ENCODE assay signal across 15 cellular contexts in genomic region chr5:72036951-72037350, GRCh38.
DNase-seq lines count a peak whose midpoint lies in the region; ATAC-seq and TF ChIP-seq lines count a peak whose summit lies in the region.
"Had no signal": no experiment of that assay in that cellular context is flagged by ENCODE, and none has a peak within 500 bp of the region (broad histone marks: within the 10 kb centered on the region; RNA-seq: fewer than 3 reads in every experiment).

No MANE protein-coding gene starts in this region.

- no peaks in the 10 kb centered on the region for H3K9me3 Mint-ChIP-seq in glutamatergic neuron (ENCODE audit: unreplicated experiment)
- no peaks in the 10 kb centered on the region for H3K9me3 Mint-ChIP-seq in activated T-cell treated with anti-CD3 and anti-CD28 coated beads, Interleukin-2, amount 50 U/mL, for 72 hours
- H3K9me3 Mint-ChIP-seq: activated naive CD4-positive, alpha-beta T cell treated with anti-CD3 and anti-CD28 coated beads, Interleukin-2, amount 10 ng/mL, durations not matched to agents 7 days and 5 days had no signal

- peak; percentile 19 for DNase-seq in H7
- peak; percentile 29 for DNase-seq in amniotic stem cell (lab: John Stamatoyannopoulos, UW)
- DNase-seq in glutamatergic neuron: no peak
- peak; percentile 4 for DNase-seq in renal cortical epithelial cell (ENCODE audit: low read depth)
- DNase-seq in SIG-M5 treated with dmso at 0.1 percent for 504 hours (lab: John Stamatoyannopoulos, UW; ENCODE audit: unreplicated experiment): no peak
- no peak for DNase-seq in activated T-cell treated with anti-CD3 and anti-CD28 coated beads, Interleukin-2, amount 50 U/mL, for 72 hours
- DNase-seq: activated CD4-positive, CD25-positive, alpha-beta regulatory T cell; activated naive CD4-positive, alpha-beta T cell treated with anti-CD3 and anti-CD28 coated beads, Interleukin-2, amount 10 ng/mL, durations not matched to agents 7 days and 5 days; GDM1; NCI-H1436 treated with DMSO at 0.1 percent for 48 hours; NCI-H748 treated with DMSO at 0.1 percent for 48 hours; stomach had no signal

- peaks cover 50% of the 10 kb centered on the region for H3K4me1 Mint-ChIP-seq in glutamatergic neuron (ENCODE audit: low read depth, unreplicated experiment)
- no peaks in the 10 kb centered on the region for H3K4me1 Mint-ChIP-seq in activated T-cell treated with anti-CD3 and anti-CD28 coated beads, Interleukin-2, amount 50 U/mL, for 72 hours (ENCODE audit: low read depth)
- H3K4me1 Mint-ChIP-seq: activated naive CD4-positive, alpha-beta T cell treated with anti-CD3 and anti-CD28 coated beads, Interleukin-2, amount 10 ng/mL, durations not matched to agents 7 days and 5 days had no signal

- H3K27me3 Mint-ChIP-seq in glutamatergic neuron (ENCODE audit: unreplicated experiment): no peaks in the 10 kb centered on the region
- peaks cover 56% of the 10 kb centered on the region for H3K27me3 Mint-ChIP-seq in activated T-cell treated with anti-CD3 and anti-CD28 coated beads, Interleukin-2, amount 50 U/mL, for 72 hours (ENCODE audit: low read depth)

- H3K4me3 Mint-ChIP-seq in glutamatergic neuron (ENCODE audit: unreplicated experiment): peak overlapping the region; percentile 40
- no peak overlapping the region for H3K4me3 Mint-ChIP-seq in activated T-cell treated with anti-CD3 and anti-CD28 coated beads, Interleukin-2, amount 50 U/mL, for 72 hours
- H3K4me3 Mint-ChIP-seq: activated naive CD4-positive, alpha-beta T cell treated with anti-CD3 and anti-CD28 coated beads, Interleukin-2, amount 10 ng/mL, durations not matched to agents 7 days and 5 days had no signal

- H3K36me3 Mint-ChIP-seq in glutamatergic neuron (ENCODE audit: unreplicated experiment): no peaks in the 10 kb centered on the region
- no peaks in the 10 kb centered on the region for H3K36me3 Mint-ChIP-seq in activated T-cell treated with anti-CD3 and anti-CD28 coated beads, Interleukin-2, amount 50 U/mL, for 72 hours (ENCODE audit: insufficient read depth in 2 of 2)
- H3K36me3 Mint-ChIP-seq: activated naive CD4-positive, alpha-beta T cell treated with anti-CD3 and anti-CD28 coated beads, Interleukin-2, amount 10 ng/mL, durations not matched to agents 7 days and 5 days had no signal

- peak overlapping the region; percentile 60 for H3K27ac Mint-ChIP-seq in glutamatergic neuron (ENCODE audit: unreplicated experiment)
- no peak overlapping the region for H3K27ac Mint-ChIP-seq in activated T-cell treated with anti-CD3 and anti-CD28 coated beads, Interleukin-2, amount 50 U/mL, for 72 hours
- H3K27ac Mint-ChIP-seq: activated naive CD4-positive, alpha-beta T cell treated with anti-CD3 and anti-CD28 coated beads, Interleukin-2, amount 10 ng/mL, durations not matched to agents 7 days and 5 days had no signal

- H3K4me3 ChIP-seq in H7 (ENCODE audit: insufficient read depth, low read depth, low read length): no peak overlapping the region
- H3K4me3 ChIP-seq: stomach had no signal

- TF ChIP-seq CTCF in glutamatergic neuron (IDR thresholded peaks at IDR 0.05; ENCODE audit: partially characterized antibody, unreplicated experiment): no peak

- no peaks in the 10 kb centered on the region for H3K27me3 ChIP-seq in H7 (ENCODE audit: control insufficient read depth, insufficient read depth, low read length)

- no peaks in the 10 kb centered on the region for H3K36me3 ChIP-seq in H7 (replicated peaks; ENCODE audit: control insufficient read depth, insufficient read depth, low read length)
- H3K36me3 ChIP-seq: stomach had no signal

- ATAC-seq in GM21526 (IDR thresholded peaks at IDR 0.05; ENCODE audit: low FRiP score, unreplicated experiment) (no peak), GM18873 (IDR thresholded peaks at IDR 0.05; ENCODE audit: low FRiP score, unreplicated experiment) (no peak)
- no peak for ATAC-seq in activated T-cell treated with anti-CD3 and anti-CD28 coated beads, Interleukin-2, amount 50 U/mL, for 72 hours (replicated peaks in 1 of 2)
- ATAC-seq: sciatic nerve had no signal

Comparison
In these comparisons a context has a peak if more than half of its experiments do, and no peak if none do; other contexts are left out.
1. DNase-seq: peak in H7 (single experiment), amniotic stem cell (single experiment) and renal cortical epithelial cell (single experiment); none in glutamatergic neuron (single experiment), SIG-M5 treated with dmso at 0.1 percent for 504 hours (single experiment) and activated T-cell treated with anti-CD3 and anti-CD28 coated beads, Interleukin-2, amount 50 U/mL, for 72 hours (0 of 2).